27 cellular contexts compared by ENCODE assay signal in the genomic region with DNA sequence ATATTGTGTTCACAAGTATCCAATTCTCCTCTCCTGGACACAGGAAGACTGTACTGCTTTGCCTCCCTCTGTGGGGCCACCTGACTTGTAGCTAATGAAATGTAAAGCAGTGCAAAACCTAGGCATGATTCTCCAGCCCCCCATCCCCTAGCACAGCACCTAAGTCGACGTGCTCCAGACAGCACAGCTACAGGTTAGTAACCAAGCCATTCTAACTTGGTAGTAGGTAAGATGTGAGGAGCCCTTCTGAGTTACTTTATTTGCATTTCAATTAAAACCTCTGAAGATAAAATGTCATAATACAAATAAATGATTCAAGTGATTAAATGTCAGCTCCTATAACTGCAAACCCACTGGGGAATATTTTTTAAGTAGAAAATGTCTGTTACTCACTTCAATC.
DNase-seq lines count a peak whose midpoint lies in the region; ATAC-seq and TF ChIP-seq lines count a peak whose summit lies in the region.
"Had no signal": no experiment of that assay in that cellular context is flagged by ENCODE, and none has a peak within 500 bp of the region (broad histone marks: within the 10 kb centered on the region; RNA-seq: fewer than 3 reads in every experiment).

No MANE protein-coding gene starts in this region.

- H3K4me2 ChIP-seq in IMR-90 (ENCODE audit: low read depth, low read length) = no peak overlapping the region
- H3K4me2 ChIP-seq: BLaER1, KMS-11, PC-9 had no signal

- no peak overlapping the region for H3K9ac ChIP-seq in IMR-90 (ENCODE audit: low read depth, low read length)
- H3K9ac ChIP-seq: BLaER1, KMS-11 had no signal

- no peak overlapping the region for H2BK5ac ChIP-seq in IMR-90 (ENCODE audit: low read depth, low read length, poor library complexity, severe bottlenecking)

- no peak overlapping the region for H2BK20ac ChIP-seq in IMR-90 (ENCODE audit: low read depth, low read length)

- H4K5ac ChIP-seq in IMR-90 (ENCODE audit: low read depth, low read length) = no peak overlapping the region

- H4K8ac ChIP-seq in IMR-90 (ENCODE audit: low read depth in 2 of 2, low read length in 2 of 2) = no peak overlapping the region

- dilution Hi-C loops in IMR-90 (cut with HindIII; ENCODE audit: low sequenced_read_pairs, unreplicated experiment) = no loop called here

- H3K36me3 ChIP-seq in IMR-90 (ENCODE audit: control insufficient read depth, insufficient read depth, low read length) (no peaks in the 10 kb centered on the region), spleen (no peaks in the 10 kb centered on the region)
- H3K36me3 ChIP-seq: BLaER1, SJCRH30 had no signal

- intact Hi-C loops in IMR-90 (cut with micrococcal nuclease) = no loop called here
- intact Hi-C loops in spleen (cut with DNase I; ENCODE audit: low total_unique reads) = no loop called here

- BruUV-seq in IMR-90 (replicated peaks; lab: Mats Ljungman, UMichigan) = no TSS peak

- CTCF ChIA-PET in IMR-90 (lab: Yijun Ruan, JAX) = no interaction called here

- no peak overlapping the region for H3K18ac ChIP-seq in IMR-90 (ENCODE audit: low read depth, low read length)

- no peaks in the 10 kb centered on the region for H3K9me1 ChIP-seq in IMR-90 (ENCODE audit: insufficient read depth, low read length)

- H3K4me1 ChIP-seq in IMR-90 (ENCODE audit: control insufficient read depth, insufficient read depth, low read length) (peaks cover 3% of the 10 kb centered on the region), spleen (no peaks in the 10 kb centered on the region)
- H3K4me1 ChIP-seq: BLaER1 had no signal

- H2BK120ac ChIP-seq in IMR-90 (ENCODE audit: low read depth, low read length) = no peak overlapping the region

- DNase-seq in NCI-H2196 (lab: John Stamatoyannopoulos, UW; ENCODE audit: unreplicated experiment) (peak; percentile 14), NCI-H2196 treated with DMSO at 0.1 percent for 48 hours (lab: John Stamatoyannopoulos, UW; ENCODE audit: unreplicated experiment) (no peak), IMR-90 (no peak), NCI-H526 (lab: John Stamatoyannopoulos, UW) (peak; percentile 28 to 37), spleen (no peak), osteocyte (ENCODE audit: extremely low spot score, unreplicated experiment) (no peak), NCI-H1048 (lab: John Stamatoyannopoulos, UW) (no peak)
- DNase-seq: CD4-positive, CD25-positive, alpha-beta regulatory T cell; DMS53; EL; GF-D8; H9; HFFc6; NCI-H1436; NCI-H187; NCI-H345; NK-92 treated with Interleukin-12 subunit alpha and Interleukin-12 subunit beta, amount 100 ng/mL, for 24 hours; PC-9; SJCRH30; T-helper 17 cell; T1000 had no signal

- H3K23ac ChIP-seq in IMR-90 (ENCODE audit: low read depth, low read length) = no peak overlapping the region

- no peak overlapping the region for H2AK9ac ChIP-seq in IMR-90 (replicated peaks; ENCODE audit: low read depth, low read length, poor library complexity)

- H4K20me1 ChIP-seq in IMR-90 (ENCODE audit: insufficient read depth, low read length) = no peaks in the 10 kb centered on the region
- H4K20me1 ChIP-seq: BLaER1 had no signal

- no CpG with 5 or more reads among the region's 2 CpGs for WGBS in IMR-90 (ENCODE audit: extremely low coverage in 2 of 2, insufficient read length in 1 of 2), 2 experiments
- 69 to 91% (median 89%) methylated on average over 2 of the region's 2 CpGs for WGBS in spleen, 5 donors

- H2AFZ ChIP-seq in IMR-90 (replicated peaks; ENCODE audit: low read length, poor library complexity) = peak overlapping the region; percentile 51
- H2AFZ ChIP-seq: PC-9 had no signal

- H3K27ac ChIP-seq in IMR-90 (ENCODE audit: insufficient read depth, low read length) (no peak overlapping the region), spleen (no peak overlapping the region)
- H3K27ac ChIP-seq: BLaER1, KMS-11, PC-9, SJCRH30 had no signal

- peak overlapping the region in 1 of 5 experiments; percentile 70 for H3K4me3 Mint-ChIP-seq in brain
- no peak overlapping the region for H3K4me3 Mint-ChIP-seq in osteocyte (ENCODE audit: unreplicated experiment)
- H3K4me3 Mint-ChIP-seq: CD4-positive, CD25-positive, alpha-beta regulatory T cell; H9; HFFc6; IgD-negative memory B cell; T-helper 17 cell had no signal

- no peaks in the 10 kb centered on the region for H3K27me3 ChIP-seq in IMR-90 (ENCODE audit: control insufficient read depth, insufficient read depth, low read length)
- H3K27me3 ChIP-seq in spleen (replicated peaks in 1 of 7) = no peaks in the 10 kb centered on the region
- H3K27me3 ChIP-seq: BLaER1, SJCRH30 had no signal

- H3K36me3 Mint-ChIP-seq in brain = no peaks in the 10 kb centered on the region
- peaks cover 1% of the 10 kb centered on the region for H3K36me3 Mint-ChIP-seq in osteocyte (ENCODE audit: unreplicated experiment)
- H3K36me3 Mint-ChIP-seq: CD4-positive, CD25-positive, alpha-beta regulatory T cell had no signal

- TF ChIP-seq CTCF in IMR-90 (conservative IDR thresholded peaks at IDR 0.05; ENCODE audit: low read depth, low read length) (no peak), brain (conservative IDR thresholded peaks at IDR 0.05) (no peak), spleen (IDR thresholded peaks at IDR 0.05 in 8 of 11, conservative IDR thresholded peaks at IDR 0.05 in 3 of 11) (no peak), osteocyte (IDR thresholded peaks at IDR 0.05) (no peak)

- TF ChIP-seq POLR2A in IMR-90 (IDR thresholded peaks at IDR 0.05; ENCODE audit: low read depth, low read length) (no peak), spleen (IDR thresholded peaks at IDR 0.05) (no peak)

- no peak overlapping the region for H3K56ac ChIP-seq in IMR-90 (ENCODE audit: extremely low read depth, insufficient read depth, low read length)

- H3K4ac ChIP-seq in IMR-90 (ENCODE audit: low read depth, low read length) = no peak overlapping the region

- H3K9me3 Mint-ChIP-seq in brain (no peaks in the 10 kb centered on the region), osteocyte (ENCODE audit: unreplicated experiment) (no peaks in the 10 kb centered on the region)
- H3K9me3 Mint-ChIP-seq: CD4-positive, CD25-positive, alpha-beta regulatory T cell; H9; HFFc6; IgD-negative memory B cell had no signal

- no peak for ATAC-seq in IMR-90 (ENCODE audit: low read depth)
- ATAC-seq: Right ventricle myocardium inferior, SK-N-SH treated with all-trans-retinoic acid at 6 μM for 48 hours, T-helper 17 cell had no signal

- in situ Hi-C loops in IMR-90 (cut with MboI; ENCODE audit: low sequenced_read_pairs) = no loop called here

- peaks cover 3% of the 10 kb centered on the region for H3K27me3 Mint-ChIP-seq in brain
- H3K27me3 Mint-ChIP-seq in osteocyte (ENCODE audit: unreplicated experiment) = no peaks in the 10 kb centered on the region
- H3K27me3 Mint-ChIP-seq: CD4-positive, CD25-positive, alpha-beta regulatory T cell; IgD-negative memory B cell; T-helper 17 cell had no signal

- H3K9me3 ChIP-seq in IMR-90 (ENCODE audit: control insufficient read depth, insufficient read depth, low read length) = no peaks in the 10 kb centered on the region
- no peaks in the 10 kb centered on the region for H3K9me3 ChIP-seq in spleen
- H3K9me3 ChIP-seq: BLaER1, SJCRH30 had no signal

- no peak overlapping the region for H3K14ac ChIP-seq in IMR-90 (replicated peaks; ENCODE audit: low read depth, low read length)

- no peak overlapping the region for H2AK5ac ChIP-seq in IMR-90 (ENCODE audit: low read depth, low read length)

- H3K27ac Mint-ChIP-seq in brain (peak overlapping the region in 3 of 5 experiments; percentile 9 to 95 (median 19)), osteocyte (ENCODE audit: unreplicated experiment) (no peak overlapping the region)
- H3K27ac Mint-ChIP-seq: CD4-positive, CD25-positive, alpha-beta regulatory T cell; H9; HFFc6; IgD-negative memory B cell; T-helper 17 cell had no signal

- POLR2A ChIA-PET in IMR-90 (lab: Charles Lee; ENCODE audit: unreplicated experiment) = no interaction called here

- TF ChIP-seq RAD21 in IMR-90 (IDR thresholded peaks at IDR 0.05; ENCODE audit: low read length) = no peak

- no peak overlapping the region for H3K4me3 ChIP-seq in IMR-90 (ENCODE audit: insufficient read depth, low read depth, low read length)
- H3K4me3 ChIP-seq in spleen = no peak overlapping the region
- H3K4me3 ChIP-seq: BLaER1, PC-9, SJCRH30 had no signal

- no peak overlapping the region; the same call in 2 of the 3 replicates for H2BK15ac ChIP-seq in IMR-90 (ENCODE audit: low read depth, low read length)

- H3K79me1 ChIP-seq in IMR-90 (ENCODE audit: low read depth in 1 of 2, low read length in 2 of 2) = no peaks in the 10 kb centered on the region

- H3K4me1 Mint-ChIP-seq in brain (peaks cover 20% of the 10 kb centered on the region), osteocyte (ENCODE audit: unreplicated experiment) (no peaks in the 10 kb centered on the region)
- H3K4me1 Mint-ChIP-seq: CD4-positive, CD25-positive, alpha-beta regulatory T cell had no signal

- no peak overlapping the region for H4K91ac ChIP-seq in IMR-90 (ENCODE audit: insufficient read depth, low read depth, low read length)

TF ChIP-seq in IMR-90, 13 proteins besides CTCF, POLR2A, EP300 and RAD21:
- TF ChIP-seq, protein P1, sequence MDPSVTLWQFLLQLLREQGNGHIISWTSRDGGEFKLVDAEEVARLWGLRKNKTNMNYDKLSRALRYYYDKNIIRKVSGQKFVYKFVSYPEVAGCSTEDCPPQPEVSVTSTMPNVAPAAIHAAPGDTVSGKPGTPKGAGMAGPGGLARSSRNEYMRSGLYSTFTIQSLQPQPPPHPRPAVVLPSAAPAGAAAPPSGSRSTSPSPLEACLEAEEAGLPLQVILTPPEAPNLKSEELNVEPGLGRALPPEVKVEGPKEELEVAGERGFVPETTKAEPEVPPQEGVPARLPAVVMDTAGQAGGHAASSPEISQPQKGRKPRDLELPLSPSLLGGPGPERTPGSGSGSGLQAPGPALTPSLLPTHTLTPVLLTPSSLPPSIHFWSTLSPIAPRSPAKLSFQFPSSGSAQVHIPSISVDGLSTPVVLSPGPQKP (IDR thresholded peaks at IDR 0.05; ENCODE audit: borderline replicate concordance, low read depth, low read length) = no peak
- TF ChIP-seq MAZ (IDR thresholded peaks at IDR 0.05; ENCODE audit: borderline replicate concordance, low read depth, low read length) (no peak), CEBPB (IDR thresholded peaks at IDR 0.05; ENCODE audit: low read depth, low read length) (no peak), FOS (IDR thresholded peaks at IDR 0.05; ENCODE audit: low read depth, low read length) (no peak), MXI1 (IDR thresholded peaks at IDR 0.05; ENCODE audit: borderline replicate concordance, low read depth, low read length) (no peak), NFE2L2 (IDR thresholded peaks at IDR 0.05; ENCODE audit: low read depth, low read length) (no peak)

Comparison
In these comparisons a context has a peak if more than half of its experiments do, and no peak if none do; other contexts are left out.
1. DNase-seq: peak in NCI-H2196 (single experiment) and NCI-H526 (2 of 2); none in NCI-H2196 treated with DMSO at 0.1 percent for 48 hours (single experiment), IMR-90 (single experiment), spleen (single experiment), osteocyte (single experiment) and NCI-H1048 (single experiment).